8 cellular contexts compared by ENCODE assay signal in genomic region chr13:42041017-42041683, GRCh38. TPM values are rescaled to one million over a fixed set of nuclear protein-coding genes. Genes with fewer than 3 reads are reported as not detected.
DNase-seq lines count a peak whose midpoint lies in the region; ATAC-seq and TF ChIP-seq lines count a peak whose summit lies in the region.

No MANE protein-coding gene starts in this region.

- H3K36me3 Mint-ChIP-seq in IgD-negative memory B cell, result no peaks in the 10 kb centered on the region

- H3K4me1 ChIP-seq in mammary epithelial cell (ENCODE audit: insufficient read depth, low read length), result peaks cover 14% of the 10 kb centered on the region
- H3K4me1 ChIP-seq in smooth muscle cell (ENCODE audit: low read depth), result peaks cover 9% of the 10 kb centered on the region

- H4K20me1 ChIP-seq in mammary epithelial cell (ENCODE audit: insufficient read depth, low read length) (no peaks in the 10 kb centered on the region), smooth muscle cell (ENCODE audit: low read depth) (peaks cover 10% of the 10 kb centered on the region)

- CTCF ChIA-PET in mammary epithelial cell (lab: Charles Lee; ENCODE audit: low non-redundant PET), result interaction anchor here (0.6 kb wide), 1 partner anchor 266 kb away, joined by 3 read pairs; no protein-coding TSS in a partner anchor

- H3K79me2 ChIP-seq in mammary epithelial cell (ENCODE audit: insufficient read depth, low read length) (peaks cover 53% of the 10 kb centered on the region), smooth muscle cell (ENCODE audit: low read depth) (peaks cover 25% of the 10 kb centered on the region)

- TF ChIP-seq CTCF in mammary epithelial cell (conservative IDR thresholded peaks at IDR 0.05 in 1 of 2, IDR thresholded peaks at IDR 0.05 in 1 of 2; ENCODE audit: extremely low read depth in 1 of 2, insufficient read depth in 1 of 2, low read depth in 1 of 2, low read length in 2 of 2) (no peak), smooth muscle cell (IDR thresholded peaks at IDR 0.05; ENCODE audit: borderline replicate concordance, insufficient read depth, poor library complexity, severe bottlenecking) (no peak)

- H3K27me3 ChIP-seq in mammary epithelial cell (ENCODE audit: insufficient read depth, low read length) (no peaks in the 10 kb centered on the region), smooth muscle cell (ENCODE audit: low read depth) (no peaks in the 10 kb centered on the region)

- peak; percentile 32 for ATAC-seq in GM21390 (IDR thresholded peaks at IDR 0.05; ENCODE audit: unreplicated experiment)

- H2AFZ ChIP-seq in mammary epithelial cell (ENCODE audit: low read depth, low read length), result peak overlapping the region; percentile 72
- peak overlapping the region; percentile 80 for H2AFZ ChIP-seq in smooth muscle cell (ENCODE audit: low read depth)

- peak overlapping the region; percentile 79 to 95 (median 94) for H3K4me3 Mint-ChIP-seq in IgD-negative memory B cell

- BruUV-seq in mammary epithelial cell (replicated peaks; lab: Mats Ljungman, UMichigan), result no TSS peak

- intact Hi-C loops in mammary epithelial cell (cut with micrococcal nuclease), result loop anchor here (1.0 to 5.0 kb wide), 6 partner anchors 15 to 373 kb away; no protein-coding TSS in a partner anchor

- WGBS in mammary epithelial cell (ENCODE audit: low coverage, missing lambda C conversion rate), result 2% methylated on average over 31 of the region's 58 CpGs
- WGBS in smooth muscle cell (ENCODE audit: low lambda C conversion rate), result 1% methylated on average over 58 of the region's 58 CpGs

- H3K4me1 Mint-ChIP-seq in IgD-negative memory B cell, result peaks cover 5 to 19% (median 13%) of the 10 kb centered on the region in 3 donors

- H3K27ac Mint-ChIP-seq in IgD-negative memory B cell, result peak overlapping the region in 2 of 3 donors; percentile 53 to 76

- in situ Hi-C loops in mammary epithelial cell (cut with MboI; ENCODE audit: low sequenced_read_pairs in 2 of 2), result loop anchor here (5.0 to 10.0 kb wide), 2 partner anchors 79 to 136 kb away; partner anchors contain the start of gene VWA8 (in 1 of the 2)

- H3F3A ChIP-seq in smooth muscle cell (ENCODE audit: low read depth), result no peaks in the 10 kb centered on the region

- peaks cover 0 to under 1% (median 0%) of the 10 kb centered on the region in 3 donors for H3K9me3 Mint-ChIP-seq in IgD-negative memory B cell

- DNase-seq in Daoy (ENCODE audit: low read depth), result peak; percentile 67
- peak; percentile 74 for DNase-seq in SW480 (ENCODE audit: low spot score)
- peak; percentile 78 for DNase-seq in mammary epithelial cell
- peak; percentile 31 for DNase-seq in inferior parietal cortex (ENCODE audit: extremely low spot score)
- peak; percentile 55 for DNase-seq in smooth muscle cell (lab: John Stamatoyannopoulos, UW; ENCODE audit: unreplicated experiment)
- DNase-seq in SKM-1 (lab: John Stamatoyannopoulos, UW; ENCODE audit: unreplicated experiment), result no peak

- peaks cover 1% of the 10 kb centered on the region for H3K9me3 ChIP-seq in mammary epithelial cell (replicated peaks; ENCODE audit: insufficient read depth, low read length)
- no peaks in the 10 kb centered on the region for H3K9me3 ChIP-seq in smooth muscle cell (replicated peaks; ENCODE audit: low read depth)

- H3K27me3 Mint-ChIP-seq in IgD-negative memory B cell, result peaks cover 25% of the 10 kb centered on the region

- H3K9ac ChIP-seq in mammary epithelial cell (ENCODE audit: insufficient read depth, low read length), result peak overlapping the region; percentile 85
- peak overlapping the region; percentile 29 for H3K9ac ChIP-seq in smooth muscle cell (ENCODE audit: low read depth)

- peak overlapping the region; percentile 92 for H3K4me2 ChIP-seq in mammary epithelial cell (ENCODE audit: insufficient read depth, low read depth, low read length)
- H3K4me2 ChIP-seq in smooth muscle cell, result peak overlapping the region; percentile 93

- H3K27ac ChIP-seq in mammary epithelial cell (ENCODE audit: insufficient read depth, low read depth, low read length), result peak overlapping the region; percentile 84
- H3K27ac ChIP-seq in smooth muscle cell (ENCODE audit: low read depth), result peak overlapping the region; percentile 4

- dilution Hi-C loops in mammary epithelial cell (cut with HindIII; ENCODE audit: low sequenced_read_pairs), result loop anchor here (5.0 kb wide), 1 partner anchor 79 kb away; the partner anchor contains the start of gene VWA8

- H3K36me3 ChIP-seq in mammary epithelial cell (ENCODE audit: insufficient read depth, low read length) (no peaks in the 10 kb centered on the region), smooth muscle cell (ENCODE audit: low read depth) (no peaks in the 10 kb centered on the region)

- peak overlapping the region; percentile 67 to 92 (median 71) for H3K4me3 ChIP-seq in mammary epithelial cell (replicated peaks in 1 of 3; ENCODE audit: insufficient read depth in 1 of 3, low read depth in 2 of 3, low read length in 3 of 3)
- H3K4me3 ChIP-seq in smooth muscle cell, result peak overlapping the region; percentile 90

RNA-seq across cellular contexts. Expression of gene DGKH, which starts 7.3 kb away (rescaled TPM):
- 4.3 and 6.7 TPM in 2 replicates for total RNA-seq in Daoy (2014; rRNA removed; shearing (Covaris generic))
- polyA plus RNA-seq in IgD-negative memory B cell, result 0.03 TPM
- total RNA-seq in mammary epithelial cell, result 10 to 100 TPM; 27.8 to 28.3 TPM
- 5.0 TPM for polyA plus RNA-seq in mammary epithelial cell
- 41.9 TPM for polyA minus RNA-seq in mammary epithelial cell
- total RNA-seq in smooth muscle cell, result 6.8 and 7.1 TPM in 2 replicates
- polyA plus RNA-seq in smooth muscle cell, result 1.3 and 2.6 TPM in 2 replicates
